In the genomic region with DNA sequence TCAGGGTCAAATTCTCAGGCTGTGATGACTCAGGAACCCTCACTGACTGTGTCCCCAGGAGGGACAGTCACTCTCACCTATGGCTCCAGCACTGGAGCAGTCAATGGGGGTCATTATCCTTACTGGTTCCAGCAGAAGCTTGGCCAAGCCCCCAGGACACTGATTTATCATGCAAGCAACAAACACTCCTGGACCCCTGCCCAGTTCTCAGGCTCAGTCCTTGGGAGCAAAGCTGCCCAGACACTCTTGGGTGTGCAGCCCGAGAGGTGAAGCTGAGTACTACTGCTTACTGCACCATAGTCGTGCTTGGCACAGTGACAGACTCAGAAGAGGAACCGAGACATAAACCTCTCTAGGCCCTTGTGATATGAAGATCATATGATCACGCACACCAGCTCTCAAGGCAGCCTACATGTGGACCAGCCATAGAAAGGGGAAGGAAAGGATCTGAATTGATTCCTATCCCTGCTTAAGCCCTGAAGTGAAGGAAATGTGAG, we compare ENCODE assay signal across 9 cellular contexts. TPM values are rescaled to one million over a fixed set of nuclear protein-coding genes. Genes with fewer than 3 reads are reported as not detected.
DNase-seq lines count a peak whose midpoint lies in the region; ATAC-seq and TF ChIP-seq lines count a peak whose summit lies in the region.
"Had no signal": no experiment of that assay in that cellular context is flagged by ENCODE, and none has a peak within 500 bp of the region (broad histone marks: within the 10 kb centered on the region; RNA-seq: fewer than 3 reads in every experiment).

No MANE protein-coding gene starts in this region.

- peaks cover 0 to 22% (median 2%) of the 10 kb centered on the region in 7 donors for H3K9me3 Mint-ChIP-seq in CD4-positive, CD25-positive, alpha-beta regulatory T cell
- H3K9me3 Mint-ChIP-seq in WTC11: peaks cover 33% of the 10 kb centered on the region

- peaks cover 27% of the 10 kb centered on the region for H3K27me3 Mint-ChIP-seq in CD4-positive, CD25-positive, alpha-beta regulatory T cell
- H3K27me3 Mint-ChIP-seq in WTC11 (ENCODE audit: low read depth): peaks cover 100% of the 10 kb centered on the region

- no peak overlapping the region for H3K27ac ChIP-seq in CD4-positive, CD25-positive, alpha-beta regulatory T cell (ENCODE audit: insufficient read depth, low read length, poor library complexity, severe bottlenecking)
- H3K27ac ChIP-seq in adrenal gland (no peak overlapping the region), GM23248 (no peak overlapping the region)

- POLR2A ChIA-PET in WTC11 (lab: Charles Lee): no interaction called here

- no peaks in the 10 kb centered on the region for H3F3A ChIP-seq in GM23248 (ENCODE audit: insufficient read depth)

- H3K9ac ChIP-seq in GM23248: no peak overlapping the region

- no peaks in the 10 kb centered on the region for H3K4me1 Mint-ChIP-seq in CD4-positive, CD25-positive, alpha-beta regulatory T cell
- no peaks in the 10 kb centered on the region for H3K4me1 Mint-ChIP-seq in WTC11

- H2AFZ ChIP-seq in GM23248: no peak overlapping the region

- H3K4me3 ChIP-seq in CD4-positive, CD25-positive, alpha-beta regulatory T cell (ENCODE audit: low read depth, low read length): no peak overlapping the region
- H3K4me3 ChIP-seq in adrenal gland: no peak overlapping the region
- no peak overlapping the region for H3K4me3 ChIP-seq in GM23248

- no peak overlapping the region for H3K27ac Mint-ChIP-seq in CD4-positive, CD25-positive, alpha-beta regulatory T cell
- no peak overlapping the region for H3K27ac Mint-ChIP-seq in WTC11

- H3K36me3 ChIP-seq in CD4-positive, CD25-positive, alpha-beta regulatory T cell (ENCODE audit: control insufficient read depth, insufficient read depth, low read length): no peaks in the 10 kb centered on the region
- no peaks in the 10 kb centered on the region for H3K36me3 ChIP-seq in adrenal gland (replicated peaks in 1 of 2)
- H3K36me3 ChIP-seq in GM23248 (ENCODE audit: low read depth): no peaks in the 10 kb centered on the region

- peak; percentile 42 to 53 for ATAC-seq in CD4-positive, CD25-positive, alpha-beta regulatory T cell (ENCODE audit: low read depth in 2 of 2)
- peak; percentile 67 for ATAC-seq in GM19324 (IDR thresholded peaks at IDR 0.05; ENCODE audit: low FRiP score, unreplicated experiment)
- peak; percentile 57 for ATAC-seq in HG03342 (IDR thresholded peaks at IDR 0.05; ENCODE audit: unreplicated experiment)
- ATAC-seq in WTC11: no peak
- no peak for ATAC-seq in HG03439 (IDR thresholded peaks at IDR 0.05; ENCODE audit: unreplicated experiment)

- no peak overlapping the region for H3K4me2 ChIP-seq in GM23248 (ENCODE audit: unreplicated experiment)

- no peaks in the 10 kb centered on the region for H3K36me3 Mint-ChIP-seq in CD4-positive, CD25-positive, alpha-beta regulatory T cell
- H3K36me3 Mint-ChIP-seq in WTC11: peaks cover 15% of the 10 kb centered on the region

- no peaks in the 10 kb centered on the region for H3K9me2 ChIP-seq in GM23248 (ENCODE audit: insufficient read depth)

- TF ChIP-seq POLR2A in adrenal gland (IDR thresholded peaks at IDR 0.05): no peak

- no peak overlapping the region for H3K4me3 Mint-ChIP-seq in CD4-positive, CD25-positive, alpha-beta regulatory T cell
- H3K4me3 Mint-ChIP-seq in WTC11: no peak overlapping the region

- in situ Hi-C loops in GM23248 (cut with MboI): no loop called here

- H3K27me3 ChIP-seq in CD4-positive, CD25-positive, alpha-beta regulatory T cell (ENCODE audit: control insufficient read depth, insufficient read depth, low read length): peaks cover 6% of the 10 kb centered on the region
- H3K27me3 ChIP-seq in adrenal gland (peaks cover 3% of the 10 kb centered on the region), GM23248 (replicated peaks; ENCODE audit: insufficient read depth) (peaks cover 7% of the 10 kb centered on the region)

- 20 to 29% (median 25%) methylated on average over 4 of the region's 4 CpGs for WGBS in adrenal gland, 4 donors
- WGBS in GM23248 (ENCODE audit: low coverage in 1 of 2, low lambda C conversion rate in 2 of 2, missing lambda C conversion rate in 2 of 2), 2 experiments: 4 to 10% methylated on average over 4 of the region's 4 CpGs

- CTCF ChIA-PET in WTC11 (lab: Charles Lee): interaction anchor here (1.0 to 1.5 kb wide), 4 partner anchors 14 to 303 kb away, joined by 3 to 5 read pairs (median 4); no protein-coding TSS in a partner anchor

- H3K79me2 ChIP-seq in GM23248 (ENCODE audit: insufficient read depth): no peaks in the 10 kb centered on the region

- H4K20me1 ChIP-seq in GM23248 (ENCODE audit: insufficient read depth): no peaks in the 10 kb centered on the region

- DNase-seq in CD4-positive, CD25-positive, alpha-beta regulatory T cell: no peak
- DNase-seq in adrenal gland: peak; percentile 42 to 78 (median 71)
- DNase-seq in WTC11 (ENCODE audit: low spot score): no peak
- DNase-seq in activated T-cell treated with anti-CD3 and anti-CD28 coated beads, Interleukin-2, amount 50 U/mL, for 48 hours: no peak
- no peak for DNase-seq in GM23248
- DNase-seq: stimulated activated CD4-positive, alpha-beta T cell treated with anti-CD3 and anti-CD28 coated beads, Interleukin-12 subunit alpha, Interleukin-12 subunit beta, amount 100 ng/mL, for 4 hours had no signal

- H3K4me1 ChIP-seq in CD4-positive, CD25-positive, alpha-beta regulatory T cell (ENCODE audit: control insufficient read depth, insufficient read depth, low read length, poor library complexity, severe bottlenecking): no peaks in the 10 kb centered on the region
- H3K4me1 ChIP-seq in adrenal gland (replicated peaks in 1 of 2): no peaks in the 10 kb centered on the region
- no peaks in the 10 kb centered on the region for H3K4me1 ChIP-seq in GM23248 (ENCODE audit: insufficient read depth)

- peaks cover 4 to 14% of the 10 kb centered on the region in 2 experiments for H3K9me3 ChIP-seq in CD4-positive, CD25-positive, alpha-beta regulatory T cell (ENCODE audit: control insufficient read depth in 2 of 2, low read length in 2 of 2)
- H3K9me3 ChIP-seq in adrenal gland (replicated peaks in 1 of 3) (no peaks in the 10 kb centered on the region), GM23248 (ENCODE audit: low read depth) (no peaks in the 10 kb centered on the region)

- TF ChIP-seq CTCF in adrenal gland (IDR thresholded peaks at IDR 0.05) (peak in 3 of 6 experiments; percentile 10 to 30 (median 18)), WTC11 (IDR thresholded peaks at IDR 0.05) (no peak)

- intact Hi-C loops in adrenal gland (cut with DNase I): no loop called here

TF ChIP-seq in WTC11, 78 proteins besides CTCF, POLR2A, EP300 and RAD21:
- TF ChIP-seq, protein P1, sequence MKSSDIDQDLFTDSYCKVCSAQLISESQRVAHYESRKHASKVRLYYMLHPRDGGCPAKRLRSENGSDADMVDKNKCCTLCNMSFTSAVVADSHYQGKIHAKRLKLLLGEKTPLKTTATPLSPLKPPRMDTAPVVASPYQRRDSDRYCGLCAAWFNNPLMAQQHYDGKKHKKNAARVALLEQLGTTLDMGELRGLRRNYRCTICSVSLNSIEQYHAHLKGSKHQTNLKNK (CRISPR knock-in tag; IDR thresholded peaks at IDR 0.05): no peak
- TF ChIP-seq, protein P2, sequence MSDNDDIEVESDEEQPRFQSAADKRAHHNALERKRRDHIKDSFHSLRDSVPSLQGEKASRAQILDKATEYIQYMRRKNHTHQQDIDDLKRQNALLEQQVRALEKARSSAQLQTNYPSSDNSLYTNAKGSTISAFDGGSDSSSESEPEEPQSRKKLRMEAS (CRISPR knock-in tag; IDR thresholded peaks at IDR 0.05): no peak

RNA-seq across cellular contexts. Expression of a gene that starts 58.2 kb away (rescaled TPM):
- total RNA-seq in CD4-positive, CD25-positive, alpha-beta regulatory T cell: 1.0 TPM
- 1 to 10 TPM in 1 of 4 donors, under 1 TPM in 3; 0.70 to 1.9 (median 0.84) TPM for polyA plus RNA-seq in CD4-positive, CD25-positive, alpha-beta regulatory T cell
- total RNA-seq in adrenal gland (1 to 10 TPM; 2.2 to 7.8 (median 4.0) TPM), WTC11 (2021) (5.9 to 7.7 TPM (median 7.0 TPM) in 3 replicates)
- polyA plus RNA-seq in adrenal gland (1 to 10 TPM in 2 of 3 donors, under 1 TPM in 1; 0.81 to 7.0 (median 1.4) TPM), GM23248 (2016; fragmentation: Nextera tagmentation; extraction: Ambion mirVana) (0.45 and 0.57 TPM in 2 replicates)
- total RNA-seq in GM23248 (2014; rRNA removed; shearing (Covaris generic)): under 0.01 and 0.11 TPM in 2 replicates

Comparison
In these comparisons a context has a peak if more than half of its experiments do, and no peak if none do; other contexts are left out.
1. ATAC-seq: peak in CD4-positive, CD25-positive, alpha-beta regulatory T cell (2 of 2), GM19324 (single experiment) and HG03342 (single experiment); none in WTC11 (single experiment) and HG03439 (single experiment).
2. DNase-seq: peak in adrenal gland (7 of 7); none in CD4-positive, CD25-positive, alpha-beta regulatory T cell (0 of 3), WTC11 (single experiment), activated T-cell treated with anti-CD3 and anti-CD28 coated beads, Interleukin-2, amount 50 U/mL, for 48 hours (0 of 2) and GM23248 (single experiment).